ENCODE assay signal across 1 cellular context in genomic region chr5:73950441-73950873, GRCh38.
A peak's percentile ranks its signal among the peaks of the same experiment; 100 is the strongest.
TF ChIP-seq lines count a peak whose summit lies in the region.

No MANE protein-coding gene starts in this region.

TF ChIP-seq in HEK293, 187 proteins besides CTCF, POLR2A, EP300 and RAD21 (continues in another document):
- TF ChIP-seq, protein P1, sequence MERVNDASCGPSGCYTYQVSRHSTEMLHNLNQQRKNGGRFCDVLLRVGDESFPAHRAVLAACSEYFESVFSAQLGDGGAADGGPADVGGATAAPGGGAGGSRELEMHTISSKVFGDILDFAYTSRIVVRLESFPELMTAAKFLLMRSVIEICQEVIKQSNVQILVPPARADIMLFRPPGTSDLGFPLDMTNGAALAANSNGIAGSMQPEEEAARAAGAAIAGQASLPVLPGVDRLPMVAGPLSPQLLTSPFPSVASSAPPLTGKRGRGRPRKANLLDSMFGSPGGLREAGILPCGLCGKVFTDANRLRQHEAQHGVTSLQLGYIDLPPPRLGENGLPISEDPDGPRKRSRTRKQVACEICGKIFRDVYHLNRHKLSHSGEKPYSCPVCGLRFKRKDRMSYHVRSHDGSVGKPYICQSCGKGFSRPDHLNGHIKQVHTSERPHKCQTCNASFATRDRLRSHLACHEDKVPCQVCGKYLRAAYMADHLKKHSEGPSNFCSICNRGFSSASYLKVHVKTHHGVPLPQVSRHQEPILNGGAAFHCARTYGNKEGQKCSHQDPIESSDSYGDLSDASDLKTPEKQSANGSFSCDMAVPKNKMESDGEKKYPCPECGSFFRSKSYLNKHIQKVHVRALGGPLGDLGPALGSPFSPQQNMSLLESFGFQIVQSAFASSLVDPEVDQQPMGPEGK (tag by site-specific recombination; IDR thresholded peaks at IDR 0.05), result 0 out of 2 replicates have a peak, but pooled peaks have one; percentile 34
- TF ChIP-seq, protein P2, sequence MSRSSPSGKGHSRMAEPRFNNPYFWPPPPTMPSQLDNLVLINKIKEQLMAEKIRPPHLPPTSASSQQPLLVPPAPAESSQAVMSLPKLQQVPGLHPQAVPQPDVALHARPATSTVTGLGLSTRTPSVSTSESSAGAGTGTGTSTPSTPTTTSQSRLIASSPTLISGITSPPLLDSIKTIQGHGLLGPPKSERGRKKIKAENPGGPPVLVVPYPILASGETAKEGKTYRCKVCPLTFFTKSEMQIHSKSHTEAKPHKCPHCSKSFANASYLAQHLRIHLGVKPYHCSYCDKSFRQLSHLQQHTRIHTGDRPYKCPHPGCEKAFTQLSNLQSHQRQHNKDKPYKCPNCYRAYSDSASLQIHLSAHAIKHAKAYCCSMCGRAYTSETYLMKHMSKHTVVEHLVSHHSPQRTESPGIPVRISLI (tag by site-specific recombination; IDR thresholded peaks at IDR 0.05), result no peak
- TF ChIP-seq ZNF639 (tag by site-specific recombination; IDR thresholded peaks at IDR 0.05) (no peak), ZNF214 (tag by site-specific recombination; IDR thresholded peaks at IDR 0.05; ENCODE audit: borderline replicate concordance) (no peak), ZNF16 (tag by site-specific recombination; IDR thresholded peaks at IDR 0.05; ENCODE audit: low read depth) (no peak), ZNF529 (tag by site-specific recombination; IDR thresholded peaks at IDR 0.05; ENCODE audit: insufficient replicate concordance) (no peak), ZNF274 (IDR thresholded peaks at IDR 0.05; ENCODE audit: low read length) (no peak), ZNF274 (tag by site-specific recombination; IDR thresholded peaks at IDR 0.05; ENCODE audit: borderline replicate concordance) (no peak), ZNF664 (tag by site-specific recombination; IDR thresholded peaks at IDR 0.05) (peak; percentile 31; the same call in 1 of the 2 replicates), ZNF398 (tag by site-specific recombination; IDR thresholded peaks at IDR 0.05) (peak; percentile 22; the same call in 1 of the 2 replicates), ZNF366 (tag by site-specific recombination; conservative IDR thresholded peaks at IDR 0.05) (peak; percentile 58; the same call in 1 of the 2 replicates), ZEB2 (tag by site-specific recombination; IDR thresholded peaks at IDR 0.05) (no peak; the same call in 1 of the 2 replicates), ZNF624 (tag by site-specific recombination; IDR thresholded peaks at IDR 0.05) (no peak), ZNF350 (tag by site-specific recombination; IDR thresholded peaks at IDR 0.05) (no peak), ZNF623 (tag by site-specific recombination; IDR thresholded peaks at IDR 0.05) (peak; percentile 91), ZNF138 (tag by site-specific recombination; IDR thresholded peaks at IDR 0.05; ENCODE audit: borderline replicate concordance) (no peak), ZNF292 (tag by site-specific recombination; IDR thresholded peaks at IDR 0.05; ENCODE audit: borderline replicate concordance, low read depth) (no peak), ZNF600 (tag by site-specific recombination; IDR thresholded peaks at IDR 0.05) (peak; percentile 53; the same call in 1 of the 2 replicates), BCL6B (tag by site-specific recombination; IDR thresholded peaks at IDR 0.05) (peak; percentile 46; the same call in 1 of the 2 replicates), ZXDB (tag by site-specific recombination; IDR thresholded peaks at IDR 0.05) (0 out of 2 replicates have a peak, but pooled peaks have one; percentile 25), MZF1 (tag by site-specific recombination; IDR thresholded peaks at IDR 0.05; ENCODE audit: borderline replicate concordance) (peak; percentile 80), ZBTB8A (tag by site-specific recombination; IDR thresholded peaks at IDR 0.05) (no peak), PRDM1 (tag by site-specific recombination; IDR thresholded peaks at IDR 0.05) (no peak), GLI2 (tag by site-specific recombination; IDR thresholded peaks at IDR 0.05; ENCODE audit: borderline replicate concordance, low read depth) (no peak)
- TF ChIP-seq, protein P3, sequence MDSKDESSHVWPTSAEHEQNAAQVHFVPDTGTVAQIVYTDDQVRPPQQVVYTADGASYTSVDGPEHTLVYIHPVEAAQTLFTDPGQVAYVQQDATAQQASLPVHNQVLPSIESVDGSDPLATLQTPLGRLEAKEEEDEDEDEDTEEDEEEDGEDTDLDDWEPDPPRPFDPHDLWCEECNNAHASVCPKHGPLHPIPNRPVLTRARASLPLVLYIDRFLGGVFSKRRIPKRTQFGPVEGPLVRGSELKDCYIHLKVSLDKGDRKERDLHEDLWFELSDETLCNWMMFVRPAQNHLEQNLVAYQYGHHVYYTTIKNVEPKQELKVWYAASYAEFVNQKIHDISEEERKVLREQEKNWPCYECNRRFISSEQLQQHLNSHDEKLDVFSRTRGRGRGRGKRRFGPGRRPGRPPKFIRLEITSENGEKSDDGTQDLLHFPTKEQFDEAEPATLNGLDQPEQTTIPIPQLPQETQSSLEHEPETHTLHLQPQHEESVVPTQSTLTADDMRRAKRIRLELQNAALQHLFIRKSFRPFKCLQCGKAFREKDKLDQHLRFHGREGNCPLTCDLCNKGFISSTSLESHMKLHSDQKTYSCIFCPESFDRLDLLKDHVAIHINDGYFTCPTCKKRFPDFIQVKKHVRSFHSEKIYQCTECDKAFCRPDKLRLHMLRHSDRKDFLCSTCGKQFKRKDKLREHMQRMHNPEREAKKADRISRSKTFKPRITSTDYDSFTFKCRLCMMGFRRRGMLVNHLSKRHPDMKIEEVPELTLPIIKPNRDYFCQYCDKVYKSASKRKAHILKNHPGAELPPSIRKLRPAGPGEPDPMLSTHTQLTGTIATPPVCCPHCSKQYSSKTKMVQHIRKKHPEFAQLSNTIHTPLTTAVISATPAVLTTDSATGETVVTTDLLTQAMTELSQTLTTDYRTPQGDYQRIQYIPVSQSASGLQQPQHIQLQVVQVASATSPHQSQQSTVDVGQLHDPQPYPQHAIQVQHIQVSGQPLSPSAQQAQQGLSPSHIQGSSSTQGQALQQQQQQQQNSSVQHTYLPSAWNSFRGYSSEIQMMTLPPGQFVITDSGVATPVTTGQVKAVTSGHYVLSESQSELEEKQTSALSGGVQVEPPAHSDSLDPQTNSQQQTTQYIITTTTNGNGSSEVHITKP (tag by site-specific recombination; IDR thresholded peaks at IDR 0.05), result peak; percentile 84
- TF ChIP-seq, protein P4, sequence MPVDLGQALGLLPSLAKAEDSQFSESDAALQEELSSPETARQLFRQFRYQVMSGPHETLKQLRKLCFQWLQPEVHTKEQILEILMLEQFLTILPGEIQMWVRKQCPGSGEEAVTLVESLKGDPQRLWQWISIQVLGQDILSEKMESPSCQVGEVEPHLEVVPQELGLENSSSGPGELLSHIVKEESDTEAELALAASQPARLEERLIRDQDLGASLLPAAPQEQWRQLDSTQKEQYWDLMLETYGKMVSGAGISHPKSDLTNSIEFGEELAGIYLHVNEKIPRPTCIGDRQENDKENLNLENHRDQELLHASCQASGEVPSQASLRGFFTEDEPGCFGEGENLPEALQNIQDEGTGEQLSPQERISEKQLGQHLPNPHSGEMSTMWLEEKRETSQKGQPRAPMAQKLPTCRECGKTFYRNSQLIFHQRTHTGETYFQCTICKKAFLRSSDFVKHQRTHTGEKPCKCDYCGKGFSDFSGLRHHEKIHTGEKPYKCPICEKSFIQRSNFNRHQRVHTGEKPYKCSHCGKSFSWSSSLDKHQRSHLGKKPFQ (tag by site-specific recombination; IDR thresholded peaks at IDR 0.05), result 0 out of 2 replicates have a peak, but pooled peaks have one; percentile 25
- TF ChIP-seq, protein P5, sequence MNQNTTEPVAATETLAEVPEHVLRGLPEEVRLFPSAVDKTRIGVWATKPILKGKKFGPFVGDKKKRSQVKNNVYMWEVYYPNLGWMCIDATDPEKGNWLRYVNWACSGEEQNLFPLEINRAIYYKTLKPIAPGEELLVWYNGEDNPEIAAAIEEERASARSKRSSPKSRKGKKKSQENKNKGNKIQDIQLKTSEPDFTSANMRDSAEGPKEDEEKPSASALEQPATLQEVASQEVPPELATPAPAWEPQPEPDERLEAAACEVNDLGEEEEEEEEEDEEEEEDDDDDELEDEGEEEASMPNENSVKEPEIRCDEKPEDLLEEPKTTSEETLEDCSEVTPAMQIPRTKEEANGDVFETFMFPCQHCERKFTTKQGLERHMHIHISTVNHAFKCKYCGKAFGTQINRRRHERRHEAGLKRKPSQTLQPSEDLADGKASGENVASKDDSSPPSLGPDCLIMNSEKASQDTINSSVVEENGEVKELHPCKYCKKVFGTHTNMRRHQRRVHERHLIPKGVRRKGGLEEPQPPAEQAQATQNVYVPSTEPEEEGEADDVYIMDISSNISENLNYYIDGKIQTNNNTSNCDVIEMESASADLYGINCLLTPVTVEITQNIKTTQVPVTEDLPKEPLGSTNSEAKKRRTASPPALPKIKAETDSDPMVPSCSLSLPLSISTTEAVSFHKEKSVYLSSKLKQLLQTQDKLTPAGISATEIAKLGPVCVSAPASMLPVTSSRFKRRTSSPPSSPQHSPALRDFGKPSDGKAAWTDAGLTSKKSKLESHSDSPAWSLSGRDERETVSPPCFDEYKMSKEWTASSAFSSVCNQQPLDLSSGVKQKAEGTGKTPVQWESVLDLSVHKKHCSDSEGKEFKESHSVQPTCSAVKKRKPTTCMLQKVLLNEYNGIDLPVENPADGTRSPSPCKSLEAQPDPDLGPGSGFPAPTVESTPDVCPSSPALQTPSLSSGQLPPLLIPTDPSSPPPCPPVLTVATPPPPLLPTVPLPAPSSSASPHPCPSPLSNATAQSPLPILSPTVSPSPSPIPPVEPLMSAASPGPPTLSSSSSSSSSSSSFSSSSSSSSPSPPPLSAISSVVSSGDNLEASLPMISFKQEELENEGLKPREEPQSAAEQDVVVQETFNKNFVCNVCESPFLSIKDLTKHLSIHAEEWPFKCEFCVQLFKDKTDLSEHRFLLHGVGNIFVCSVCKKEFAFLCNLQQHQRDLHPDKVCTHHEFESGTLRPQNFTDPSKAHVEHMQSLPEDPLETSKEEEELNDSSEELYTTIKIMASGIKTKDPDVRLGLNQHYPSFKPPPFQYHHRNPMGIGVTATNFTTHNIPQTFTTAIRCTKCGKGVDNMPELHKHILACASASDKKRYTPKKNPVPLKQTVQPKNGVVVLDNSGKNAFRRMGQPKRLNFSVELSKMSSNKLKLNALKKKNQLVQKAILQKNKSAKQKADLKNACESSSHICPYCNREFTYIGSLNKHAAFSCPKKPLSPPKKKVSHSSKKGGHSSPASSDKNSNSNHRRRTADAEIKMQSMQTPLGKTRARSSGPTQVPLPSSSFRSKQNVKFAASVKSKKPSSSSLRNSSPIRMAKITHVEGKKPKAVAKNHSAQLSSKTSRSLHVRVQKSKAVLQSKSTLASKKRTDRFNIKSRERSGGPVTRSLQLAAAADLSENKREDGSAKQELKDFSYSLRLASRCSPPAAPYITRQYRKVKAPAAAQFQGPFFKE (tag by site-specific recombination; IDR thresholded peaks at IDR 0.05; ENCODE audit: borderline replicate concordance), result no peak
- TF ChIP-seq, protein P6, sequence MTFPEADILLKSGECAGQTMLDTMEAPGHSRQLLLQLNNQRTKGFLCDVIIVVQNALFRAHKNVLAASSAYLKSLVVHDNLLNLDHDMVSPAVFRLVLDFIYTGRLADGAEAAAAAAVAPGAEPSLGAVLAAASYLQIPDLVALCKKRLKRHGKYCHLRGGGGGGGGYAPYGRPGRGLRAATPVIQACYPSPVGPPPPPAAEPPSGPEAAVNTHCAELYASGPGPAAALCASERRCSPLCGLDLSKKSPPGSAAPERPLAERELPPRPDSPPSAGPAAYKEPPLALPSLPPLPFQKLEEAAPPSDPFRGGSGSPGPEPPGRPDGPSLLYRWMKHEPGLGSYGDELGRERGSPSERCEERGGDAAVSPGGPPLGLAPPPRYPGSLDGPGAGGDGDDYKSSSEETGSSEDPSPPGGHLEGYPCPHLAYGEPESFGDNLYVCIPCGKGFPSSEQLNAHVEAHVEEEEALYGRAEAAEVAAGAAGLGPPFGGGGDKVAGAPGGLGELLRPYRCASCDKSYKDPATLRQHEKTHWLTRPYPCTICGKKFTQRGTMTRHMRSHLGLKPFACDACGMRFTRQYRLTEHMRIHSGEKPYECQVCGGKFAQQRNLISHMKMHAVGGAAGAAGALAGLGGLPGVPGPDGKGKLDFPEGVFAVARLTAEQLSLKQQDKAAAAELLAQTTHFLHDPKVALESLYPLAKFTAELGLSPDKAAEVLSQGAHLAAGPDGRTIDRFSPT (tag by site-specific recombination; IDR thresholded peaks at IDR 0.05), result 0 out of 2 replicates have a peak, but pooled peaks have one; percentile 34
- TF ChIP-seq, protein P7, sequence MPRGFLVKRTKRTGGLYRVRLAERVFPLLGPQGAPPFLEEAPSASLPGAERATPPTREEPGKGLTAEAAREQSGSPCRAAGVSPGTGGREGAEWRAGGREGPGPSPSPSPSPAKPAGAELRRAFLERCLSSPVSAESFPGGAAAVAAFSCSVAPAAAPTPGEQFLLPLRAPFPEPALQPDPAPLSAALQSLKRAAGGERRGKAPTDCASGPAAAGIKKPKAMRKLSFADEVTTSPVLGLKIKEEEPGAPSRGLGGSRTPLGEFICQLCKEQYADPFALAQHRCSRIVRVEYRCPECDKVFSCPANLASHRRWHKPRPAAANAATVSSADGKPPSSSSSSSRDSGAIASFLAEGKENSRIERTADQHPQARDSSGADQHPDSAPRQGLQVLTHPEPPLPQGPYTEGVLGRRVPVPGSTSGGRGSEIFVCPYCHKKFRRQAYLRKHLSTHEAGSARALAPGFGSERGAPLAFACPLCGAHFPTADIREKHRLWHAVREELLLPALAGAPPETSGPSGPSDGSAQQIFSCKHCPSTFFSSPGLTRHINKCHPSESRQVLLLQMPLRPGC (tag by site-specific recombination; IDR thresholded peaks at IDR 0.05), result no peak
